In the genomic region with DNA sequence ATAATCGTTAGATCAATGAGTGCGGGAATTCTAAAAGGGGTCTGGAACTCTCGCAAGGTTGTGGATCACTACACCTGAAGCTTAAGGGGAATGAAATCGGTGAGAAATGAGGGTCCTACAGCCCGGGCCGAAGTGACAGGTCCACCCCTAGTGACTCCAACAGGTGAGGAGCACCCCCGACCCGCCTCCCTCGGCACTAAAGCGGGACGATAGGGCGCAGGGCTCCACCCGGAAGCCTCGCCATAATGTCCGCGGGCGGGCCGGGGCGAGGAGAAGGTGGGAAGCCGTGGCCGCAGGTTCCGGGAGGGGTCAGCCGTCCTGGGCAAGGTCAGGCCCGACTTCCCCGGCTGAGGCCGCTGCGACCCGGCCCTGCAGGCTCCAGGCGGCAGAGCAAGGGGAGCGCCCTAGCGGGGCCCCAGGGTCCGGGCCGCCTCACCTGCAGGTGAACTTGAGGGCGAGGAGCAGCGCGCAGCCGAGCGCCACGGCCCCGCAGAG, we compare ENCODE assay signal across 8 cellular contexts.
DNase-seq lines count a peak whose midpoint lies in the region; ATAC-seq and TF ChIP-seq lines count a peak whose summit lies in the region.

No MANE protein-coding gene starts in this region.

- H3K36me3 ChIP-seq in SK-N-MC (ENCODE audit: insufficient read depth, low read length) (peaks cover 3% of the 10 kb centered on the region; the same call in 1 of the 2 replicates), brain microvascular endothelial cell (replicated peaks) (peaks cover under 1% of the 10 kb centered on the region)

- peak; percentile 21 for ATAC-seq in HG03066 (IDR thresholded peaks at IDR 0.05; ENCODE audit: low read depth, unreplicated experiment)

- no peak for TF ChIP-seq CTCF in brain microvascular endothelial cell (IDR thresholded peaks at IDR 0.05; ENCODE audit: low read depth, low read length, missing control alignments)

- H3K9ac ChIP-seq in SK-N-MC (ENCODE audit: insufficient read length) = peak overlapping the region; percentile 85

- in situ Hi-C loops in brain microvascular endothelial cell (cut with HindIII; ENCODE audit: low pct_ligation_motif_present, low sequenced_read_pairs) = no loop called here

- H3K4me3 ChIP-seq in SK-N-MC = peak overlapping the region; percentile 87
- peak overlapping the region; percentile 72 for H3K4me3 ChIP-seq in brain microvascular endothelial cell (ENCODE audit: low read depth, low read length)

- H3K27ac ChIP-seq in SK-N-MC (no peak overlapping the region), brain microvascular endothelial cell (peak overlapping the region; percentile 86), layer of hippocampus (ENCODE audit: low read depth, low read length) (peak overlapping the region; percentile 92)

- H3K27me3 ChIP-seq in brain microvascular endothelial cell (replicated peaks) = no peaks in the 10 kb centered on the region
- no peaks in the 10 kb centered on the region for H3K27me3 ChIP-seq in layer of hippocampus (ENCODE audit: control insufficient read depth, insufficient read depth, low read length)

- H3K9me3 ChIP-seq in SK-N-MC (ENCODE audit: low read depth, low read length) = no peaks in the 10 kb centered on the region

- DNase-seq in activated T-cell treated with anti-CD3 and anti-CD28 coated beads for 1 hour (ENCODE audit: low read depth) = peak; percentile 19
- no peak for DNase-seq in activated T-cell treated with anti-CD3 and anti-CD28 coated beads, Interleukin-2, amount 50 U/mL, for 1 hour
- DNase-seq in SK-N-MC (ENCODE audit: low read depth, low spot score) = no peak
- no peak for DNase-seq in brain microvascular endothelial cell
- peak; percentile 32 for DNase-seq in stimulated activated CD8-positive, alpha-beta memory T cell treated with anti-CD3 and anti-CD28 coated beads, Interleukin-12 subunit alpha, Interleukin-12 subunit beta, amount 100 ng/mL, for 4 hours (ENCODE audit: low read depth)
- no peak for DNase-seq in COLO829 (ENCODE audit: low spot score)

Comparison
In these comparisons a context has a peak if more than half of its experiments do, and no peak if none do; other contexts are left out.
1. DNase-seq: peak in activated T-cell treated with anti-CD3 and anti-CD28 coated beads for 1 hour (single experiment) and stimulated activated CD8-positive, alpha-beta memory T cell treated with anti-CD3 and anti-CD28 coated beads, Interleukin-12 subunit alpha, Interleukin-12 subunit beta, amount 100 ng/mL, for 4 hours (single experiment); none in activated T-cell treated with anti-CD3 and anti-CD28 coated beads, Interleukin-2, amount 50 U/mL, for 1 hour (single experiment), SK-N-MC (single experiment), brain microvascular endothelial cell (single experiment) and COLO829 (single experiment).